9 cellular contexts compared by ENCODE assay signal in the genomic region with DNA sequence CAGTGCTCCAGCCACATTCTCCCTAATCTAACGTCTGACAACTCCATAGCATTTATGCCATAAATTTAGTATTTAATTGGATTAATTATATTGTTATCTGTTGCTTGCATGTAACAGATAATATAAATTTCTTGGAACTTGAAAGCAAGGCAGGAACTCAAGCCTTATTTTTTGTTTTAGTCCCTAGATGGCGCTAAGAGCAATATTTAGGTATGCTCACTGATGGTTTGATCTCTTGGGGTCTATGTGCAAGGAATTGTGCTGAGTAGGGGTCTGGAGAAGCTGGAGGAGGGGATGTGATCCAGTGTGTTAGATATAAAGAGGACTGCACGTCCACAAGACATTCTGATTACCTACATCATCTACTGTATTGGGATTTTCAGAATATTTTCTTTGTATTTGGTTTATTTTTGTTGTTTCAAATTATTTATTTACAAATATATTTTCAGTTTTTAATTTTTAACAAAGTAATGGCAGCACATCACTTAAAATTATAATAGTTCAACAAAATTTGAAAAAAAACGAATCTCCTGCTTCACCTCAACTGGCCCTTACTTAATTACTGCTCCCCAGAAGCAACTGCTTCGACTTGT. TPM values are rescaled to one million over a fixed set of nuclear protein-coding genes. Genes with fewer than 3 reads are reported as not detected.
A peak's percentile ranks its signal among the peaks of the same experiment; 100 is the strongest.
DNase-seq lines count a peak whose midpoint lies in the region; ATAC-seq and TF ChIP-seq lines count a peak whose summit lies in the region.
"Had no signal": no experiment of that assay in that cellular context is flagged by ENCODE, and none has a peak within 500 bp of the region (broad histone marks: within the 10 kb centered on the region; RNA-seq: fewer than 3 reads in every experiment).

No MANE protein-coding gene starts in this region.

- H2AK5ac ChIP-seq in H9 (ENCODE audit: insufficient read length, low read length): no peak overlapping the region

- peaks cover 0 to 1% (median 0%) of the 10 kb centered on the region in 3 experiments; a peak in 2 of 7 replicates for H3K36me3 Mint-ChIP-seq in H9 (ENCODE audit: insufficient read depth in 1 of 3, low read depth in 3 of 3)
- H3K36me3 Mint-ChIP-seq in glutamatergic neuron (ENCODE audit: unreplicated experiment): no peaks in the 10 kb centered on the region
- H3K36me3 Mint-ChIP-seq: T-cell had no signal

- no peaks in the 10 kb centered on the region for H3K79me2 ChIP-seq in H9 (ENCODE audit: insufficient read depth, low read length)
- no peaks in the 10 kb centered on the region for H3K79me2 ChIP-seq in OCI-LY1 (ENCODE audit: insufficient read depth, low read length)

- DNase-seq in BE2C (no peak), H9 (no peak), glutamatergic neuron (no peak), COLO668 (lab: John Stamatoyannopoulos, UW; ENCODE audit: unreplicated experiment) (no peak), HK-2 (ENCODE audit: unreplicated experiment) (no peak)
- DNase-seq: T-cell had no signal

- H3K27me3 Mint-ChIP-seq in H9 (ENCODE audit: low read depth) (no peaks in the 10 kb centered on the region), glutamatergic neuron (ENCODE audit: unreplicated experiment) (peaks cover 1% of the 10 kb centered on the region)

- H2BK20ac ChIP-seq in H9 (ENCODE audit: low read depth, low read length, poor library complexity, severe bottlenecking): no peak overlapping the region

- no peak overlapping the region for H2BK15ac ChIP-seq in H9 (ENCODE audit: low read depth, low read length)

- H3K18ac ChIP-seq in H9 (ENCODE audit: insufficient read length, low read depth, low read length): no peak overlapping the region

- H3K4me2 ChIP-seq in H9 (ENCODE audit: insufficient read depth, insufficient read length, low read length) (no peak overlapping the region), OCI-LY1 (ENCODE audit: low read length) (no peak overlapping the region)

- no peak overlapping the region for H3T11ph ChIP-seq in H9 (ENCODE audit: low read length)

- H2BK12ac ChIP-seq in H9 (ENCODE audit: insufficient read length, low read depth, low read length): no peak overlapping the region

- peaks cover 4% of the 10 kb centered on the region for H3K23me2 ChIP-seq in H9 (ENCODE audit: insufficient read length, low read depth, low read length, poor library complexity, severe bottlenecking)

- no peaks in the 10 kb centered on the region for H3F3A ChIP-seq in OCI-LY1 (ENCODE audit: insufficient read depth, low read length)

- H3K9me3 ChIP-seq in BE2C: no peaks in the 10 kb centered on the region
- no peaks in the 10 kb centered on the region for H3K9me3 ChIP-seq in H9 (ENCODE audit: control insufficient read depth, low read depth, low read length)
- H3K9me3 ChIP-seq in OCI-LY1 (ENCODE audit: low read length): no peaks in the 10 kb centered on the region

- H3K56ac ChIP-seq in H9 (ENCODE audit: insufficient read length, low read depth, low read length): no peak overlapping the region

- no peak overlapping the region for H3K4me3 Mint-ChIP-seq in H9
- H3K4me3 Mint-ChIP-seq in glutamatergic neuron (ENCODE audit: unreplicated experiment): no peak overlapping the region
- H3K4me3 Mint-ChIP-seq: T-cell had no signal

- no peak overlapping the region for H2BK120ac ChIP-seq in H9 (ENCODE audit: low read depth, low read length, poor library complexity, severe bottlenecking)

- H2AFZ ChIP-seq in H9 (ENCODE audit: low read length) (no peak overlapping the region), OCI-LY1 (ENCODE audit: low read length) (no peak overlapping the region)

- H3K27ac ChIP-seq in H9 (ENCODE audit: insufficient read length, low read depth, low read length) (no peak overlapping the region), OCI-LY1 (ENCODE audit: low read depth, low read length, poor library complexity, severe bottlenecking) (no peak overlapping the region)

- ATAC-seq in GM18870 (IDR thresholded peaks at IDR 0.05; ENCODE audit: unreplicated experiment): no peak
- ATAC-seq in GM19397 (IDR thresholded peaks at IDR 0.05; ENCODE audit: unreplicated experiment): no peak
- ATAC-seq: T-cell had no signal

- no peak overlapping the region for H4K91ac ChIP-seq in H9 (ENCODE audit: insufficient read length, low read depth, low read length)

- H4K8ac ChIP-seq in H9 (replicated peaks; ENCODE audit: insufficient read length, low read depth, low read length): no peak overlapping the region

- H3K4me1 ChIP-seq in BE2C (no peaks in the 10 kb centered on the region), H9 (ENCODE audit: insufficient read depth, low read length) (no peaks in the 10 kb centered on the region), OCI-LY1 (ENCODE audit: insufficient read depth, low read length, severe bottlenecking) (peaks cover 6% of the 10 kb centered on the region)

- H3K4me1 Mint-ChIP-seq in H9 (peaks cover 2% of the 10 kb centered on the region in 2 experiments; a peak in 2 of 4 replicates), glutamatergic neuron (ENCODE audit: low read depth, unreplicated experiment) (no peaks in the 10 kb centered on the region)
- H3K4me1 Mint-ChIP-seq: T-cell had no signal

- no peaks in the 10 kb centered on the region for H3K9me2 ChIP-seq in OCI-LY1 (ENCODE audit: low read depth, low read length)

- H3K79me1 ChIP-seq in H9 (ENCODE audit: insufficient read depth, low read depth, low read length, poor library complexity, severe bottlenecking): no peaks in the 10 kb centered on the region

- no peak overlapping the region for H3K14ac ChIP-seq in H9 (ENCODE audit: insufficient read depth, low read length)

- no peaks in the 10 kb centered on the region; a peak in 1 of 5 replicates for H3K9me3 Mint-ChIP-seq in H9
- H3K9me3 Mint-ChIP-seq in glutamatergic neuron (ENCODE audit: unreplicated experiment): peaks cover 2% of the 10 kb centered on the region
- H3K9me3 Mint-ChIP-seq: T-cell had no signal

- no peak overlapping the region for H4K5ac ChIP-seq in H9 (ENCODE audit: insufficient read length, low read depth, low read length)

- H3K9ac ChIP-seq in H9 (ENCODE audit: extremely low read depth, insufficient read length, low read length) (no peak overlapping the region), OCI-LY1 (ENCODE audit: low read length) (no peak overlapping the region)

- no peaks in the 10 kb centered on the region for H3K27me3 ChIP-seq in BE2C
- no peaks in the 10 kb centered on the region; the same call in 1 of the 2 replicates for H3K27me3 ChIP-seq in H9 (ENCODE audit: insufficient read depth, low read length)
- H3K27me3 ChIP-seq in OCI-LY1 (ENCODE audit: insufficient read depth, low read length): no peaks in the 10 kb centered on the region

- peak; percentile 50 for TF ChIP-seq CTCF in BE2C (IDR thresholded peaks at IDR 0.05; ENCODE audit: low read depth, low read length)
- peak; percentile 74 for TF ChIP-seq CTCF in H9 (conservative IDR thresholded peaks at IDR 0.05)
- TF ChIP-seq CTCF in OCI-LY1 (IDR thresholded peaks at IDR 0.05; ENCODE audit: low read length): peak; percentile 68
- TF ChIP-seq CTCF in glutamatergic neuron (IDR thresholded peaks at IDR 0.05; ENCODE audit: partially characterized antibody, unreplicated experiment): peak; percentile 48

- H4K20me1 ChIP-seq in H9 (ENCODE audit: control insufficient read depth, insufficient read depth, insufficient read length) (no peaks in the 10 kb centered on the region), OCI-LY1 (ENCODE audit: insufficient read depth, low read length) (no peaks in the 10 kb centered on the region)

- no peak overlapping the region for H3K4me3 ChIP-seq in BE2C (ENCODE audit: low read depth, low read length)
- no peak overlapping the region for H3K4me3 ChIP-seq in OCI-LY1 (ENCODE audit: low read depth, low read length, poor library complexity, severe bottlenecking)

- H3K36me3 ChIP-seq in BE2C (no peaks in the 10 kb centered on the region), OCI-LY1 (ENCODE audit: insufficient read depth, low read length) (no peaks in the 10 kb centered on the region)

- no peak overlapping the region for H3K4ac ChIP-seq in H9 (ENCODE audit: low read depth, low read length)

- no peak overlapping the region for H3K23ac ChIP-seq in H9 (ENCODE audit: insufficient read length, low read depth, low read length)

- no peak overlapping the region for H2BK5ac ChIP-seq in H9 (ENCODE audit: insufficient read length, low read length)

- no peak overlapping the region for H3K27ac Mint-ChIP-seq in H9
- no peak overlapping the region for H3K27ac Mint-ChIP-seq in glutamatergic neuron (ENCODE audit: unreplicated experiment)
- H3K27ac Mint-ChIP-seq: T-cell had no signal

- WGBS in H9 (ENCODE audit: extremely low coverage, insufficient read length, low lambda C conversion rate): no CpG with 5 or more reads among the region's 5 CpGs

RNA-seq across cellular contexts. Expression of a gene that starts 32.8 kb away (rescaled TPM):
- not detected for polyA plus RNA-seq in BE2C (2012; ENCODE audit: insufficient read depth, insufficient read length, low read depth)
- 20.1 and 21.7 TPM in 2 replicates for total RNA-seq in H9 (2021)
- total RNA-seq in glutamatergic neuron (ENCODE audit: unreplicated experiment): 2.4 TPM

RNA-seq across cellular contexts. Expression of a gene that starts 32.9 kb away (rescaled TPM):
- 5.2 TPM for polyA plus RNA-seq in BE2C (2012; ENCODE audit: insufficient read depth, insufficient read length, low read depth)
- total RNA-seq in H9 (2021) (53.9 and 58.4 TPM in 2 replicates), glutamatergic neuron (ENCODE audit: unreplicated experiment) (24.5 TPM)
